17 cellular contexts compared by ENCODE assay signal in the genomic region with DNA sequence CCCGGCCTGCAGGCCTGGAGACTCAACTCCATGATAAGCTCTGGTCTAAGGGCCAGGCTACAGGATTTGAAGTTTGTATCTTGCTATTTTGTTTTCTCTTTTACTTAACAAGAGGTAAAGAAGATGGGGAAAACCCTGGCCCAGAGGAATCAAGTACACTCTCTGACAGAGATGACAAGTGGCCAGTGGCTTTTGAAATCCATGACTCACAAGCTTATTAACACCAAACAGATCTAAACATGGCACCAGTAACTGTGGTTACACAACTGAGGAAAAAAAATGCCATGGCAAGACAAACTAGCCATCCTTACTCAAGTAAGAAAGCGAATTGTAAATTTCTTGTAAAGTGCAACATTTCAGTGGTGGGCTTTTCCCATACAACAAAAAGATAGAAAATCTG.
DNase-seq lines count a peak whose midpoint lies in the region; ATAC-seq and TF ChIP-seq lines count a peak whose summit lies in the region.
"Had no signal": no experiment of that assay in that cellular context is flagged by ENCODE, and none has a peak within 500 bp of the region (broad histone marks: within the 10 kb centered on the region; RNA-seq: fewer than 3 reads in every experiment).

No MANE protein-coding gene starts in this region.

- H3K27me3 ChIP-seq in uterus = no peaks in the 10 kb centered on the region
- H3K27me3 ChIP-seq: SJSA1 had no signal

- no peak overlapping the region for H3K4me3 Mint-ChIP-seq in activated T-cell treated with anti-CD3 and anti-CD28 coated beads, Interleukin-2, amount 50 U/mL, for 4 hours
- H3K4me3 Mint-ChIP-seq: CD4-positive, alpha-beta memory T cell had no signal

- peak overlapping the region; percentile 62 to 76 for H3K27ac ChIP-seq in uterus
- H3K27ac ChIP-seq: 22Rv1, GM23248, PC-9, SJSA1 had no signal

- no peak for TF ChIP-seq POLR2A in uterus (IDR thresholded peaks at IDR 0.05)

- no peaks in the 10 kb centered on the region for H3K4me1 Mint-ChIP-seq in activated T-cell treated with anti-CD3 and anti-CD28 coated beads, Interleukin-2, amount 50 U/mL, for 4 hours (ENCODE audit: low read depth)
- H3K4me1 Mint-ChIP-seq: CD4-positive, alpha-beta memory T cell had no signal

- no peaks in the 10 kb centered on the region for H3K36me3 Mint-ChIP-seq in activated T-cell treated with anti-CD3 and anti-CD28 coated beads, Interleukin-2, amount 50 U/mL, for 4 hours (ENCODE audit: insufficient read depth)
- H3K36me3 Mint-ChIP-seq: CD4-positive, alpha-beta memory T cell had no signal

- H3K36me3 ChIP-seq in uterus = no peaks in the 10 kb centered on the region
- H3K36me3 ChIP-seq: SJSA1 had no signal

- H3K4me1 ChIP-seq in uterus = no peaks in the 10 kb centered on the region
- H3K4me1 ChIP-seq: SJSA1 had no signal

- H3K4me3 ChIP-seq in fibroblast of villous mesenchyme (ENCODE audit: low read depth, low read length) (no peak overlapping the region), uterus (no peak overlapping the region), foreskin fibroblast (ENCODE audit: low read depth in 1 of 2, low read length in 2 of 2) (no peak overlapping the region)
- H3K4me3 ChIP-seq: GM23248, PC-9, SJSA1 had no signal

- intact Hi-C loops in uterus (cut with DNase I; ENCODE audit: low total_unique reads) = no loop called here

- no peak for ATAC-seq in activated T-cell treated with anti-CD3 and anti-CD28 coated beads, Interleukin-2, amount 50 U/mL, for 4 hours

- no peaks in the 10 kb centered on the region for H3K9me3 Mint-ChIP-seq in activated T-cell treated with anti-CD3 and anti-CD28 coated beads, Interleukin-2, amount 50 U/mL, for 4 hours

- no peaks in the 10 kb centered on the region for H3K9me3 ChIP-seq in uterus
- H3K9me3 ChIP-seq: SJSA1 had no signal

- DNase-seq in DMS53 (lab: John Stamatoyannopoulos, UW) (peak; percentile 50), DMS53 treated with DMSO at 0.1 percent for 48 hours (lab: John Stamatoyannopoulos, UW; ENCODE audit: unreplicated experiment) (no peak), amniotic epithelial cell (ENCODE audit: low read depth) (peak; percentile 4), fibroblast of villous mesenchyme (ENCODE audit: low read depth) (peak; percentile 1), uterus (no peak), foreskin fibroblast (no peak), SW 1271 (lab: John Stamatoyannopoulos, UW) (no peak)
- DNase-seq in activated T-cell treated with anti-CD3 and anti-CD28 coated beads, Interleukin-2, amount 50 U/mL, for 4 hours = no peak
- DNase-seq: CD4-positive, alpha-beta memory T cell; DMS79 treated with DMSO at 0.1 percent for 48 hours; GM23248; KBM-7; NCI-H1930; NCI-H69; PC-9 had no signal

- peaks cover 5% of the 10 kb centered on the region for H3K27me3 Mint-ChIP-seq in activated T-cell treated with anti-CD3 and anti-CD28 coated beads, Interleukin-2, amount 50 U/mL, for 4 hours (ENCODE audit: low read depth)

- TF ChIP-seq CTCF in fibroblast of villous mesenchyme (IDR thresholded peaks at IDR 0.05; ENCODE audit: insufficient read depth, low read depth, low read length) (no peak), uterus (IDR thresholded peaks at IDR 0.05) (no peak), foreskin fibroblast (IDR thresholded peaks at IDR 0.05; ENCODE audit: low read depth, low read length) (no peak)

Comparison
In these comparisons a context has a peak if more than half of its experiments do, and no peak if none do; other contexts are left out.
1. DNase-seq: peak in DMS53 (single experiment), amniotic epithelial cell (single experiment) and fibroblast of villous mesenchyme (single experiment); none in DMS53 treated with DMSO at 0.1 percent for 48 hours (single experiment), uterus (0 of 2), foreskin fibroblast (0 of 2), activated T-cell treated with anti-CD3 and anti-CD28 coated beads, Interleukin-2, amount 50 U/mL, for 4 hours (single experiment) and SW 1271 (0 of 2).